In genomic region chr2:119674711-119675500, GRCh38 we compare ENCODE assay signal across 19 cellular contexts. TPM values are rescaled to one million over a fixed set of nuclear protein-coding genes. Genes with fewer than 3 reads are reported as not detected.
DNase-seq lines count a peak whose midpoint lies in the region; FAIRE-seq and TF ChIP-seq lines count a peak whose summit lies in the region.
"Had no signal": no experiment of that assay in that cellular context is flagged by ENCODE, and none has a peak within 500 bp of the region (broad histone marks: within the 10 kb centered on the region; RNA-seq: fewer than 3 reads in every experiment).

No MANE protein-coding gene starts in this region.

- H2BK12ac ChIP-seq in H1 (ENCODE audit: low read depth, low read length): no peak overlapping the region

- peaks cover 0 to 8% of the 10 kb centered on the region in 2 experiments; a peak in 2 of 4 replicates for H3K79me2 ChIP-seq in H1 (ENCODE audit: control insufficient read depth in 1 of 2, insufficient read depth in 2 of 2, low read length in 2 of 2)

- H3K4me1 ChIP-seq in H1 (replicated peaks in 1 of 4; ENCODE audit: control insufficient read depth in 3 of 4, insufficient read depth in 4 of 4, low read length in 3 of 4) (peaks cover 5 to 14% (median 13%) of the 10 kb centered on the region in 4 experiments), rectal smooth muscle tissue (ENCODE audit: control insufficient read depth, insufficient read depth, low read length) (peaks cover 10% of the 10 kb centered on the region)

- peaks cover 5% of the 10 kb centered on the region for H3K23me2 ChIP-seq in H1 (ENCODE audit: low read depth, low read length)

- H3K9me3 ChIP-seq in H1 (ENCODE audit: insufficient read depth in 2 of 2, low read depth in 1 of 2, low read length in 1 of 2): no peaks in the 10 kb centered on the region
- no peaks in the 10 kb centered on the region for H3K9me3 ChIP-seq in MG63
- H3K9me3 ChIP-seq: body of pancreas, SJCRH30, thoracic aorta had no signal

- H3K27ac Mint-ChIP-seq in Calu3 (ENCODE audit: unreplicated experiment): no peak overlapping the region
- H3K27ac Mint-ChIP-seq: activated naive CD8-positive, alpha-beta T cell; natural killer cell had no signal

- no peak overlapping the region for H4K91ac ChIP-seq in H1 (replicated peaks; ENCODE audit: insufficient read length, low read length)

- H3K9ac ChIP-seq in H1 (replicated peaks in 1 of 4; ENCODE audit: extremely low read depth in 1 of 4, low read depth in 3 of 4, low read length in 3 of 4) (no peak overlapping the region), rectal smooth muscle tissue (ENCODE audit: low read length) (no peak overlapping the region)
- H3K9ac ChIP-seq: KMS-11 had no signal

- TF ChIP-seq EP300 in H1 (IDR thresholded peaks at IDR 0.05; ENCODE audit: borderline replicate concordance in 1 of 2, low read depth in 2 of 2, low read length in 2 of 2): no peak

- H3K36me3 Mint-ChIP-seq in Calu3 (ENCODE audit: insufficient read depth, unreplicated experiment): peaks cover 22% of the 10 kb centered on the region
- H3K36me3 Mint-ChIP-seq: activated naive CD8-positive, alpha-beta T cell; natural killer cell had no signal

- no peak overlapping the region for H2BK15ac ChIP-seq in H1 (ENCODE audit: low read length)

- 77% methylated on average over 10 of the region's 10 CpGs; no CpG with 5 or more reads in 1 of the 2 experiments for WGBS in H1 (ENCODE audit: extremely low coverage in 1 of 2, insufficient coverage in 1 of 2, insufficient read length in 1 of 2, insufficient replicate concordance in 2 of 2, low coverage in 1 of 2, low lambda C conversion rate in 2 of 2, missing lambda C conversion rate in 1 of 2), 2 experiments

- no peaks in the 10 kb centered on the region for H3K36me3 ChIP-seq in H7 (replicated peaks; ENCODE audit: control insufficient read depth, insufficient read depth, low read length)
- H3K36me3 ChIP-seq in H1 (ENCODE audit: control insufficient read depth in 2 of 4, insufficient read depth in 4 of 4, low read length in 3 of 4): no peaks in the 10 kb centered on the region
- no peaks in the 10 kb centered on the region for H3K36me3 ChIP-seq in rectal smooth muscle tissue (ENCODE audit: control insufficient read depth, insufficient read depth, low read length)
- H3K36me3 ChIP-seq in MG63: peaks cover under 1% of the 10 kb centered on the region; the same call in 1 of the 2 replicates
- H3K36me3 ChIP-seq: SJCRH30, thoracic aorta had no signal

- POLR2A ChIA-PET in H1 (lab: Charles Lee; ENCODE audit: partially characterized antibody): interaction anchor here (0.7 kb wide), 1 partner anchor 11 kb away, joined by 3 read pairs; no protein-coding TSS in a partner anchor

- H2BK120ac ChIP-seq in H1 (replicated peaks; ENCODE audit: low read depth, low read length): no peak overlapping the region

- H3K4me3 Mint-ChIP-seq in Calu3 (ENCODE audit: low read depth, unreplicated experiment): no peak overlapping the region
- H3K4me3 Mint-ChIP-seq: activated naive CD8-positive, alpha-beta T cell; natural killer cell had no signal

- no peak overlapping the region for H3K4ac ChIP-seq in H1 (replicated peaks; ENCODE audit: insufficient read length, low read depth, low read length)

- H3K4me1 Mint-ChIP-seq in Calu3 (ENCODE audit: low read depth, unreplicated experiment): peaks cover 15% of the 10 kb centered on the region

- H3K4me2 ChIP-seq in H1 (ENCODE audit: insufficient read depth in 1 of 2, low read depth in 2 of 2, low read length in 2 of 2): no peak overlapping the region
- H3K4me2 ChIP-seq: KMS-11 had no signal

- H3K27ac ChIP-seq in H1 (ENCODE audit: low read depth, low read length) (no peak overlapping the region), rectal smooth muscle tissue (ENCODE audit: low read depth, low read length) (peak overlapping the region; percentile 74)
- H3K27ac ChIP-seq: body of pancreas, KMS-11, SJCRH30, thoracic aorta had no signal

- no peak overlapping the region for H3K14ac ChIP-seq in H1 (ENCODE audit: insufficient read length)

- H2AK5ac ChIP-seq in H1 (ENCODE audit: low read depth, low read length): no peak overlapping the region

- H4K8ac ChIP-seq in H1 (ENCODE audit: extremely low read depth, insufficient read depth, low read length): no peak overlapping the region

- no peak overlapping the region for H2BK5ac ChIP-seq in H1 (ENCODE audit: low read depth, low read length)

- TF ChIP-seq RAD21 in H1 (IDR thresholded peaks at IDR 0.05 in 1 of 2, conservative IDR thresholded peaks at IDR 0.05 in 1 of 2; ENCODE audit: low read depth in 2 of 2, low read length in 2 of 2): peak in 1 of 2 experiments; percentile 23; a peak in 1 of 4 replicates

- TF ChIP-seq POLR2A in H1 (IDR thresholded peaks at IDR 0.05; ENCODE audit: control extremely low read depth in 1 of 2, low read depth in 2 of 2, low read length in 2 of 2): no peak

- H3K79me1 ChIP-seq in H1 (ENCODE audit: low read depth, low read length): no peaks in the 10 kb centered on the region; the same call in 1 of the 2 replicates

- BruUV-seq in Calu3 (replicated peaks; lab: Mats Ljungman, UMichigan): no TSS peak

- H3K18ac ChIP-seq in H1 (ENCODE audit: extremely low read depth, low read length): peak overlapping the region; percentile 53; the same call in 1 of the 2 replicates

- no peak overlapping the region for H3K56ac ChIP-seq in H1 (replicated peaks; ENCODE audit: insufficient read length, low read depth, low read length)

- DNase-seq in Calu3 (peak; percentile 26), H7 (peak; percentile 58), H1 (ENCODE audit: low read depth in 1 of 2, low spot score in 2 of 2) (no peak), 8988T (no peak), MG63 (no peak)
- DNase-seq in stimulated activated naive CD4-positive, alpha-beta T cell treated with Interleukin-2 at 50 U/mL for 16 hours (lab: John Stamatoyannopoulos, UW): no peak
- DNase-seq: AML-193, body of pancreas, cortex of kidney, natural killer cell, NCI-H1048, NCI-H526, OCI-M1 had no signal

- no peaks in the 10 kb centered on the region for H3K9me3 Mint-ChIP-seq in Calu3 (ENCODE audit: low read depth, unreplicated experiment)
- H3K9me3 Mint-ChIP-seq: natural killer cell had no signal

- peak overlapping the region; percentile 64; the same call in 1 of the 2 replicates for H2BK20ac ChIP-seq in H1 (ENCODE audit: low read length)

- no peak for FAIRE-seq in H1 (lab: Jason Lieb, UNC)
- FAIRE-seq: islet of Langerhans had no signal

- no peaks in the 10 kb centered on the region for H4K20me1 ChIP-seq in H1 (replicated peaks in 1 of 2; ENCODE audit: control insufficient read depth in 1 of 2, insufficient read depth in 2 of 2, low read length in 2 of 2)

- intact Hi-C loops in Calu3 (cut with micrococcal nuclease; ENCODE audit: unreplicated experiment): no loop called here

- no peak overlapping the region for H3K23ac ChIP-seq in H1 (ENCODE audit: insufficient read length)

- TF ChIP-seq CTCF in Calu3 (IDR thresholded peaks at IDR 0.05; ENCODE audit: unreplicated experiment) (no peak), H1 (IDR thresholded peaks at IDR 0.05; ENCODE audit: control extremely low read depth in 1 of 3, insufficient read depth in 1 of 3, low read depth in 1 of 3, low read length in 3 of 3) (peak; percentile 5 to 34 (median 10); a peak in 2 of 4 replicates)

- H2AFZ ChIP-seq in H1 (ENCODE audit: low read length): no peak overlapping the region; the same call in 1 of the 2 replicates

- CTCF ChIA-PET in Calu3 (lab: Charles Lee) (interaction anchor here (0.5 to 0.9 kb wide), 2 partner anchors 11 to 348 kb away, joined by 3 read pairs; no protein-coding TSS in a partner anchor), H1 (lab: Charles Lee; ENCODE audit: partially characterized antibody) (interaction anchor here (0.6 to 1.7 kb wide), 11 partner anchors 12 to 434 kb away, joined by 3 to 8 read pairs (median 3); no protein-coding TSS in a partner anchor)

- no peak overlapping the region for H4K5ac ChIP-seq in H1 (ENCODE audit: insufficient read length, low read depth, low read length)

- H3K27me3 ChIP-seq in H7 (ENCODE audit: control insufficient read depth, insufficient read depth, low read length) (no peaks in the 10 kb centered on the region), H1 (replicated peaks in 1 of 4; ENCODE audit: control insufficient read depth in 3 of 4, extremely low read depth in 1 of 4, insufficient read depth in 3 of 4, low read length in 3 of 4) (no peaks in the 10 kb centered on the region), rectal smooth muscle tissue (ENCODE audit: control insufficient read depth, insufficient read depth, low read length) (no peaks in the 10 kb centered on the region), MG63 (no peaks in the 10 kb centered on the region)
- H3K27me3 ChIP-seq: body of pancreas, SJCRH30 had no signal

- H3K4me3 ChIP-seq in H7 (ENCODE audit: insufficient read depth, low read depth, low read length) (no peak overlapping the region), H1 (ENCODE audit: extremely low read depth in 1 of 4, insufficient read depth in 2 of 4, low read depth in 3 of 4, low read length in 4 of 4) (no peak overlapping the region), rectal smooth muscle tissue (ENCODE audit: low read length) (no peak overlapping the region), MG63 (no peak overlapping the region)
- H3K4me3 ChIP-seq: body of pancreas, SJCRH30, thoracic aorta had no signal

- H3K27me3 Mint-ChIP-seq in Calu3 (ENCODE audit: unreplicated experiment): no peaks in the 10 kb centered on the region
- H3K27me3 Mint-ChIP-seq: activated naive CD8-positive, alpha-beta T cell had no signal

TF ChIP-seq in H1, 55 proteins besides CTCF, POLR2A, EP300 and RAD21:
- no peak for TF ChIP-seq MAFK (IDR thresholded peaks at IDR 0.05; ENCODE audit: low read depth, low read length)
- 0 out of 2 replicates have a peak, but pooled peaks have one; percentile 13 for TF ChIP-seq SRF (IDR thresholded peaks at IDR 0.05; ENCODE audit: low read depth, low read length)

RNA-seq across cellular contexts. Expression of gene TMEM177, which starts 4.1 kb away (rescaled TPM):
- 26.4 and 27.3 TPM in 2 replicates for total RNA-seq in Calu3 (2022)
- total RNA-seq in H7 (2014; rRNA removed; shearing (Covaris generic)): 86.6 and 90.0 TPM in 2 replicates
- total RNA-seq in H1 (2021; fragmentation: NEBNext Ultra II Directional; extraction: Animal tissue kit (Norgen Biotek cat#: 25700)): 43.4 and 47.0 TPM in 2 replicates
- polyA plus RNA-seq in H1 (2011; rRNA removed): 84.9 and 86.7 TPM in 2 replicates
- 67.7 TPM for polyA plus RNA-seq in H1 (2011; cell fraction: cytosol; rRNA removed)
- polyA plus RNA-seq in H1 (2011; cell fraction: nucleus; rRNA removed): 54.9 TPM
- polyA plus RNA-seq in H1 (2012, experiment 1 of 2): 23.4 to 46.6 TPM (median 44.7 TPM) in 4 replicates
- 51.9 TPM for polyA plus RNA-seq in H1 (2012, experiment 2 of 2)
- 29.3 TPM for polyA plus RNA-seq in H1 (2013, experiment 1 of 2)
- 28.9 TPM for polyA plus RNA-seq in H1 (2013, experiment 2 of 2)
- polyA minus RNA-seq in H1 (2011; rRNA and poly(A)+ RNA removed): 32.5 and 34.3 TPM in 2 replicates
- 16.4 TPM for polyA minus RNA-seq in H1 (2011; cell fraction: cytosol; rRNA and poly(A)+ RNA removed)
- polyA minus RNA-seq in H1 (2011; cell fraction: nucleus; rRNA and poly(A)+ RNA removed): 35.0 TPM
- total RNA-seq in MG63 (2014; rRNA removed; shearing (Covaris generic); ENCODE audit: low replicate concordance): 15.5 and 27.9 TPM in 2 replicates

Comparison
In these comparisons a context has a peak if more than half of its experiments do, and no peak if none do; other contexts are left out.
1. DNase-seq: peak in Calu3 (single experiment) and H7 (single experiment); none in H1 (0 of 2), 8988T (single experiment), stimulated activated naive CD4-positive, alpha-beta T cell treated with Interleukin-2 at 50 U/mL for 16 hours (single experiment) and MG63 (single experiment).